28 cellular contexts compared by ENCODE assay signal in genomic region chr4:12583286-12583685, GRCh38.
"Had no signal": no experiment of that assay in that cellular context is flagged by ENCODE, and none has a peak within 500 bp of the region (broad histone marks: within the 10 kb centered on the region; RNA-seq: fewer than 3 reads in every experiment).

No MANE protein-coding gene starts in this region.

- H3K36me3 Mint-ChIP-seq: activated naive CD8-positive, alpha-beta T cell treated with anti-CD3 and anti-CD28 coated beads for 36 hours; brain had no signal

- H3K9me3 Mint-ChIP-seq: activated naive CD4-positive, alpha-beta T cell treated with anti-CD3 and anti-CD28 coated beads for 36 hours; brain; nephron had no signal

- DNase-seq: activated CD4-positive, alpha-beta T cell treated with anti-CD3 and anti-CD28 coated beads for 48 hours; activated CD4-positive, alpha-beta T cell treated with anti-CD3 and anti-CD28 coated beads, Interleukin-2, amount 50 U/mL, for 48 hours; activated CD8-positive, alpha-beta memory T cell treated with anti-CD3 and anti-CD28 coated beads for 24 hours; activated effector memory CD4-positive, alpha-beta T cell treated with Interleukin-2 at 50 U/mL for 16 hours; activated naive CD4-positive, alpha-beta T cell treated with anti-CD3 and anti-CD28 coated beads for 36 hours; activated naive CD8-positive, alpha-beta T cell treated with anti-CD3 and anti-CD28 coated beads for 36 hours; adrenal gland; aorta; caudate nucleus; effector CD8-positive, alpha-beta T cell; foreskin fibroblast; head of caudate nucleus; hippocampal formation; left cardiac atrium; left ventricle myocardium superior; ovary; spleen; stimulated activated naive CD4-positive, alpha-beta T cell; WERI-Rb-1 had no signal

- H3K9me3 ChIP-seq: adrenal gland, neutrophil, ovary, spleen, tibial nerve had no signal

- H3K4me3 Mint-ChIP-seq: activated naive CD4-positive, alpha-beta T cell treated with anti-CD3 and anti-CD28 coated beads for 36 hours; activated naive CD8-positive, alpha-beta T cell treated with anti-CD3 and anti-CD28 coated beads for 36 hours; brain; dendritic cell treated with granulocyte-macrophage colony-stimulating factor and Interleukin-4, amounts not matched to agents 40 ng/mL and 50 ng/mL, for 4 days; nephron had no signal

- H3K36me3 ChIP-seq: adrenal gland, neutrophil, ovary, spleen, tibial nerve, WERI-Rb-1 had no signal

- H3K27me3 Mint-ChIP-seq: brain; dendritic cell treated with granulocyte-macrophage colony-stimulating factor and Interleukin-4, amounts not matched to agents 40 ng/mL and 50 ng/mL, for 4 days; progenitor cell of endocrine pancreas had no signal

- FAIRE-seq: keratinocyte, TTC549 had no signal

- ATAC-seq: activated CD4-positive, CD25-positive, alpha-beta regulatory T cell treated with anti-CD3 and anti-CD28 coated beads, Interleukin-2, amount 50 U/mL, for 24 hours; left cardiac atrium; left ventricle myocardium superior had no signal

- H3K27ac Mint-ChIP-seq: activated naive CD4-positive, alpha-beta T cell treated with anti-CD3 and anti-CD28 coated beads for 36 hours; activated naive CD8-positive, alpha-beta T cell treated with anti-CD3 and anti-CD28 coated beads for 36 hours; brain; dendritic cell treated with granulocyte-macrophage colony-stimulating factor and Interleukin-4, amounts not matched to agents 40 ng/mL and 50 ng/mL, for 4 days; nephron; progenitor cell of endocrine pancreas had no signal

- H3K4me3 ChIP-seq: adrenal gland, ovary, spleen, tibial nerve had no signal

- H3K27me3 ChIP-seq: adrenal gland, neutrophil, ovary, spleen, tibial nerve had no signal

- H3K27ac ChIP-seq: adrenal gland, neutrophil, ovary, spleen, tibial nerve, WERI-Rb-1 had no signal

- H3K4me1 ChIP-seq: adrenal gland, spleen, tibial nerve had no signal

- H3K4me1 Mint-ChIP-seq: activated naive CD8-positive, alpha-beta T cell treated with anti-CD3 and anti-CD28 coated beads for 36 hours; brain; nephron had no signal
